In the genomic region with DNA sequence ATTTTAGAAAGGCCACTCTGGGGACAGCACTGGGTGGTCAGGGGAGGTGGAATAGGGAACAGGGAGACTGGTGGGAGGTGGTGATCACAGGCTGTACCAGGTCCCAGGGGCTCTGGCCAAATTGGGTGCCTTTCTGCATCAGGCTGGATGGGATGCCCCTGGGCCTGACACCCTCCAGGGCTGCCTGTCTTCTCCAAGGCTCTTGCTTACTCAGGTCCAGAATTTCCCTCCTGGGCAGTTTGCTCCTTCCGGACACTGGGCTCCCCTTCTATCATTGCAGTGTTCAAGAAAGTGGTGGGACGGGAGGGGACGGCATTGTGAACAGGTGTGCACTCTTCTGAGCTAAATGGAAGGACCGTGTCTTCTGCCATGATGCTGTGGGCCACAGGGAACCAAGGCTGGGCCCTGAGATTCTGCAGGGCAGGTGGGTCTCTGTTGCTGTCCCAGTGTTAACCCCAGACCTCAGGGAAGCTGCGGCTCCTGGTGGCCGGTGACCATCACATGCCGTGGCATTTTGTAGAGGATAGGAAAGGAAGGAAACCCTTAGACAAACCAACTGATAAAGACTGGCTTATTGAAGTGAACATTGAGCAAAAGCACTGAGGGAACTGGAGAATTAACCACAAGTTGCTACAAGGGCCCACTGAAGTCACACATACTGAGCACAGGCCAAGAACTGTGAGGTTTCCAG, we compare ENCODE assay signal across 1 cellular context.
TF ChIP-seq lines count a peak whose summit lies in the region.

No MANE protein-coding gene starts in this region.

TF ChIP-seq in K562, 482 proteins besides CTCF, POLR2A, EP300 and RAD21 (continued from another document):
- TF ChIP-seq, protein P1, sequence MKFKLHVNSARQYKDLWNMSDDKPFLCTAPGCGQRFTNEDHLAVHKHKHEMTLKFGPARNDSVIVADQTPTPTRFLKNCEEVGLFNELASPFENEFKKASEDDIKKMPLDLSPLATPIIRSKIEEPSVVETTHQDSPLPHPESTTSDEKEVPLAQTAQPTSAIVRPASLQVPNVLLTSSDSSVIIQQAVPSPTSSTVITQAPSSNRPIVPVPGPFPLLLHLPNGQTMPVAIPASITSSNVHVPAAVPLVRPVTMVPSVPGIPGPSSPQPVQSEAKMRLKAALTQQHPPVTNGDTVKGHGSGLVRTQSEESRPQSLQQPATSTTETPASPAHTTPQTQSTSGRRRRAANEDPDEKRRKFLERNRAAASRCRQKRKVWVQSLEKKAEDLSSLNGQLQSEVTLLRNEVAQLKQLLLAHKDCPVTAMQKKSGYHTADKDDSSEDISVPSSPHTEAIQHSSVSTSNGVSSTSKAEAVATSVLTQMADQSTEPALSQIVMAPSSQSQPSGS (CRISPR knock-in tag; IDR thresholded peaks at IDR 0.05): no peak
- TF ChIP-seq TCFL5 (CRISPR knock-in tag; conservative IDR thresholded peaks at IDR 0.05): no peak
- TF ChIP-seq, protein P2, sequence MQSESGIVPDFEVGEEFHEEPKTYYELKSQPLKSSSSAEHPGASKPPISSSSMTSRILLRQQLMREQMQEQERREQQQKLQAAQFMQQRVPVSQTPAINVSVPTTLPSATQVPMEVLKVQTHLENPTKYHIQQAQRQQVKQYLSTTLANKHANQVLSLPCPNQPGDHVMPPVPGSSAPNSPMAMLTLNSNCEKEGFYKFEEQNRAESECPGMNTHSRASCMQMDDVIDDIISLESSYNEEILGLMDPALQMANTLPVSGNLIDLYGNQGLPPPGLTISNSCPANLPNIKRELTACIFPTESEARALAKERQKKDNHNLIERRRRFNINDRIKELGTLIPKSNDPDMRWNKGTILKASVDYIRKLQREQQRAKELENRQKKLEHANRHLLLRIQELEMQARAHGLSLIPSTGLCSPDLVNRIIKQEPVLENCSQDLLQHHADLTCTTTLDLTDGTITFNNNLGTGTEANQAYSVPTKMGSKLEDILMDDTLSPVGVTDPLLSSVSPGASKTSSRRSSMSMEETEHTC (IDR thresholded peaks at IDR 0.05): no peak
- TF ChIP-seq PYGO2 (tag; IDR thresholded peaks at IDR 0.05): no peak
- TF ChIP-seq, protein P3, sequence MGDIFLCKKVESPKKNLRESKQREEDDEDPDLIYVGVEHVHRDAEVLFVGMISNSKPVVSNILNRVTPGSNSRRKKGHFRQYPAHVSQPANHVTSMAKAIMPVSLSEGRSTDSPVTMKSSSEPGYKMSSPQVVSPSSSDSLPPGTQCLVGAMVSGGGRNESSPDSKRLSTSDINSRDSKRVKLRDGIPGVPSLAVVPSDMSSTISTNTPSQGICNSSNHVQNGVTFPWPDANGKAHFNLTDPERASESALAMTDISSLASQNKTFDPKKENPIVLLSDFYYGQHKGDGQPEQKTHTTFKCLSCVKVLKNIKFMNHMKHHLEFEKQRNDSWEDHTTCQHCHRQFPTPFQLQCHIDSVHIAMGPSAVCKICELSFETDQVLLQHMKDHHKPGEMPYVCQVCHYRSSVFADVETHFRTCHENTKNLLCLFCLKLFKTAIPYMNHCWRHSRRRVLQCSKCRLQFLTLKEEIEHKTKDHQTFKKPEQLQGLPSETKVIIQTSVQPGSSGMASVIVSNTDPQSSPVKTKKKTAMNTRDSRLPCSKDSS (IDR thresholded peaks at IDR 0.05; ENCODE audit: low read depth, partially characterized antibody): no peak
- no peak for TF ChIP-seq MAFK (IDR thresholded peaks at IDR 0.05; ENCODE audit: low read length)
